ENCODE assay signal across 21 cellular contexts in genomic region chr1:165365344-165365743, GRCh38. TPM values are rescaled to one million over a fixed set of nuclear protein-coding genes. Genes with fewer than 3 reads are reported as not detected.
A peak's percentile ranks its signal among the peaks of the same experiment; 100 is the strongest.
DNase-seq lines count a peak whose midpoint lies in the region; ATAC-seq lines count a peak whose summit lies in the region.
"Had no signal": no experiment of that assay in that cellular context is flagged by ENCODE, and none has a peak within 500 bp of the region (broad histone marks: within the 10 kb centered on the region; RNA-seq: fewer than 3 reads in every experiment).

No MANE protein-coding gene starts in this region.

- DNase-seq in NCI-H345 (lab: John Stamatoyannopoulos, UW) (peak; percentile 2), NCI-H345 treated with DMSO at 0.1 percent for 48 hours (lab: John Stamatoyannopoulos, UW; ENCODE audit: unreplicated experiment) (no peak), NCI-H2196 (lab: John Stamatoyannopoulos, UW; ENCODE audit: unreplicated experiment) (peak; percentile 36), dedifferentiated amniotic fluid mesenchymal stem cell (ENCODE audit: extremely low spot score) (no peak)
- DNase-seq: activated B cell treated with CpG ODN at 0.5 μM for 24 hours; activated naive CD4-positive, alpha-beta T cell treated with anti-CD3 and anti-CD28 coated beads, Interleukin-2, amount 50 U/mL, for 16 hours; cortex of kidney; heart right ventricle; mesenchymal stem cell; NCI-H526 treated with DMSO at 0.1 percent for 48 hours; T-helper 9 cell; upper lobe of right lung had no signal

- H3K4me1 ChIP-seq in subcutaneous abdominal adipose tissue (ENCODE audit: control insufficient read depth in 5 of 5, insufficient read depth in 5 of 5, low read length in 5 of 5): peaks cover 0 to 13% (median 8%) of the 10 kb centered on the region in 5 donors
- H3K4me1 ChIP-seq: A549, upper lobe of right lung had no signal

- peaks cover 0 to 9% (median 5%) of the 10 kb centered on the region in 5 donors for H3K27me3 ChIP-seq in subcutaneous abdominal adipose tissue (ENCODE audit: control insufficient read depth in 5 of 5, insufficient read depth in 4 of 5, low read length in 5 of 5)

- H3K36me3 ChIP-seq in subcutaneous abdominal adipose tissue (ENCODE audit: control insufficient read depth in 5 of 5, insufficient read depth in 5 of 5, low read length in 5 of 5): no peaks in the 10 kb centered on the region
- H3K36me3 ChIP-seq: cardiac muscle cell, heart right ventricle, upper lobe of right lung had no signal

- ATAC-seq in esophagus mucosa (peak; percentile 70), GM21576 (IDR thresholded peaks at IDR 0.05; ENCODE audit: unreplicated experiment) (no peak), HG03439 (IDR thresholded peaks at IDR 0.05; ENCODE audit: unreplicated experiment) (no peak)
- ATAC-seq: A549 had no signal

- no peak overlapping the region for H3K4me3 ChIP-seq in subcutaneous abdominal adipose tissue (ENCODE audit: low read depth in 1 of 5, low read length in 5 of 5)
- H3K4me3 ChIP-seq: A549, cardiac muscle cell, heart right ventricle, skin epidermis, upper lobe of right lung had no signal

- peak overlapping the region; percentile 12 for H3K27ac ChIP-seq in subcutaneous abdominal adipose tissue (ENCODE audit: low read depth, low read length)
- H3K27ac ChIP-seq: A549, cardiac muscle cell, heart right ventricle, skin epidermis, upper lobe of right lung had no signal

- no peaks in the 10 kb centered on the region for H3K9me3 ChIP-seq in subcutaneous abdominal adipose tissue (ENCODE audit: control insufficient read depth in 5 of 5, low read length in 5 of 5)
- H3K9me3 ChIP-seq: A549, heart right ventricle, upper lobe of right lung had no signal

- H3K9ac ChIP-seq in subcutaneous abdominal adipose tissue (ENCODE audit: low read length in 5 of 5): no peak overlapping the region

RNA-seq across cellular contexts. Expression of gene LMX1A, which starts 8.8 kb away (rescaled TPM):
- total RNA-seq in esophagus mucosa: 0.04 TPM
- total RNA-seq: activated B cell treated with CpG ODN at 0.5 μM for 24 hours; activated T-helper 1 cell treated with anti-CD3 and anti-CD28 coated beads, Interleukin-12 subunit alpha, Interleukin-12 subunit beta, Interleukin-2, Interleukin-4 antibody, amounts not matched to agents 30 ng/mL and 10 ng/mL and 1 ng/mL, durations not matched to agents 14 hours and 24 hours and 36 hours; cardiac muscle cell; myocyte; upper lobe of right lung had no signal

Comparison
In these comparisons a context has a peak if more than half of its experiments do, and no peak if none do; other contexts are left out.
1. DNase-seq: peak in NCI-H345 (single experiment) and NCI-H2196 (single experiment); none in NCI-H345 treated with DMSO at 0.1 percent for 48 hours (single experiment) and dedifferentiated amniotic fluid mesenchymal stem cell (single experiment).